In the genomic region with DNA sequence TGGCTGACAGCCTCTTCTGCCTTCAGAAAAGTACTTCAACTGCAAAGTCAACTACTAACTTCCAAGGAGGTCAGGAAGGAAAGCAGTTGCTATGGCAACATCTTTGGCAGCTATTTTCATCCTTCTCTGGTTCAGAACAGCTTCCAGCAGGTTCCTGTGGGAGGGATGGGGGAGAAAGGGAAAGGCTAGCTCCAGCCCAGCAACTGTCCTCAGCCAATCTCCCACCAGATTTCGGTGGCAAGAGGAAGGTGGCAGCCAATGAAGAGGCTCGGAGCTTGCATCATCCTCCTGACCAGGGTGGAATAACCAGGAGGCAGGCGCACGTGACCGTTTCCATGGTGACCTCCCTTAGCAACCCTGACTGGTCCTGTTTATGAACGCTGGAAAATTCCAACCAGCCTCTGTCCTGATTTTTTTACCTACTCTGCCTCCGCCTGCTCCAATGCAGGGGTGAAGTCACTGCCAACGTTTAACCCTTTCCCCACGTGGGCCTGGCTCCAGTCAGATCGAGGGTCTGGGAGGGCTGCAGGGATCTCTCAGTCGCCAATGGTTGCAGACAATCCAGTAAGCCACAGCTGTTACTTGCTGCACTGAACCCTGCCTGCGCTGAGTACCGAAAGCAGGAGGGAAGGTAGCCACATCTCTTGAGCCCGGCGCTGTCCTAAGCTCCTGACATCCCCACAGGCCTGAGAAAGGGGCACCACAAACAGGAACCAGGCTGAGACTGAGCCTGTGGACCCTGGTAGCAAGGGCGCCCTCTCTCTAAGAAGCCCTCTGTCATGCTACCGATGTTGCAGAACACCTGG, we compare ENCODE assay signal across 8 cellular contexts. TPM values are rescaled to one million over a fixed set of nuclear protein-coding genes. Genes with fewer than 3 reads are reported as not detected.
DNase-seq lines count a peak whose midpoint lies in the region; ATAC-seq and TF ChIP-seq lines count a peak whose summit lies in the region.

No MANE protein-coding gene starts in this region.

- no peaks in the 10 kb centered on the region for H3K9me3 Mint-ChIP-seq in endothelial cell (ENCODE audit: unreplicated experiment)

- peak; percentile 99 for DNase-seq in DMS 273 (lab: John Stamatoyannopoulos, UW; ENCODE audit: unreplicated experiment)
- peak; percentile 100 for DNase-seq in H4 (ENCODE audit: low spot score)
- peak; percentile 98 for DNase-seq in NCI-H1694 treated with DMSO at 0.1 percent for 48 hours (lab: John Stamatoyannopoulos, UW)
- peak; percentile 95 to 99 for DNase-seq in SW 1271 (lab: John Stamatoyannopoulos, UW)
- DNase-seq in endothelial cell (ENCODE audit: low spot score) = peak; percentile 94
- DNase-seq in lower lobe of right lung = peak; percentile 98

- TF ChIP-seq CTCF in endothelial cell (IDR thresholded peaks at IDR 0.05; ENCODE audit: unreplicated experiment) (no peak), lower lobe of right lung (IDR thresholded peaks at IDR 0.05) (no peak)

- peak overlapping the region; percentile 86 to 90 for H3K9ac ChIP-seq in stomach smooth muscle (ENCODE audit: low read length in 2 of 2)

- intact Hi-C loops in lower lobe of right lung (cut with DNase I) = no loop called here

- H3K27me3 Mint-ChIP-seq in endothelial cell (ENCODE audit: unreplicated experiment) = peaks cover 21% of the 10 kb centered on the region

- ATAC-seq in lower lobe of right lung = peak; percentile 91 to 94
- ATAC-seq in HG03025 (IDR thresholded peaks at IDR 0.05; ENCODE audit: low FRiP score, unreplicated experiment) = no peak

- H3K4me1 Mint-ChIP-seq in endothelial cell (ENCODE audit: unreplicated experiment) = peaks cover 57% of the 10 kb centered on the region

- H3K4me3 ChIP-seq in lower lobe of right lung = peak overlapping the region; percentile 17
- peak overlapping the region; percentile 67 to 69 for H3K4me3 ChIP-seq in stomach smooth muscle (ENCODE audit: low read length in 2 of 2)

- no peaks in the 10 kb centered on the region for H3K9me3 ChIP-seq in lower lobe of right lung
- H3K9me3 ChIP-seq in stomach smooth muscle (ENCODE audit: control insufficient read depth in 2 of 2, low read length in 2 of 2) = no peaks in the 10 kb centered on the region

- no peaks in the 10 kb centered on the region for H3K36me3 ChIP-seq in lower lobe of right lung
- no peaks in the 10 kb centered on the region for H3K36me3 ChIP-seq in stomach smooth muscle (ENCODE audit: control insufficient read depth in 2 of 2, insufficient read depth in 2 of 2, low read length in 2 of 2)

- peaks cover 74% of the 10 kb centered on the region for H3K4me1 ChIP-seq in lower lobe of right lung
- peaks cover 78% of the 10 kb centered on the region for H3K4me1 ChIP-seq in stomach smooth muscle (ENCODE audit: control insufficient read depth, insufficient read depth, low read length)

- H3K27ac Mint-ChIP-seq in endothelial cell (ENCODE audit: unreplicated experiment) = peak overlapping the region; percentile 96

- H3K27me3 ChIP-seq in lower lobe of right lung (ENCODE audit: low read depth) = no peaks in the 10 kb centered on the region
- H3K27me3 ChIP-seq in stomach smooth muscle (ENCODE audit: control insufficient read depth in 1 of 2, insufficient read depth in 2 of 2, low read length in 2 of 2) = no peaks in the 10 kb centered on the region

- H3K36me3 Mint-ChIP-seq in endothelial cell (ENCODE audit: low read depth, unreplicated experiment) = no peaks in the 10 kb centered on the region

- H3K4me3 Mint-ChIP-seq in endothelial cell (ENCODE audit: unreplicated experiment) = peak overlapping the region; percentile 70

- H3K27ac ChIP-seq in lower lobe of right lung (peak overlapping the region; percentile 99), stomach smooth muscle (ENCODE audit: low read length) (peak overlapping the region; percentile 100)

RNA-seq across cellular contexts. Expression of gene MALAT1, which starts 11.2 kb away (rescaled TPM):
- total RNA-seq in H4 (2014; rRNA removed; shearing (Covaris generic)) = 168 and 177 TPM in 2 replicates
- total RNA-seq in endothelial cell (ENCODE audit: unreplicated experiment) (4,747 TPM), lower lobe of right lung (11,612 TPM)

RNA-seq across cellular contexts. Expression of gene SCYL1, which starts 37.2 kb away (rescaled TPM):
- 34.5 and 38.6 TPM in 2 replicates for total RNA-seq in H4 (2014; rRNA removed; shearing (Covaris generic))
- 99.1 TPM for total RNA-seq in endothelial cell (ENCODE audit: unreplicated experiment)
- total RNA-seq in lower lobe of right lung = 61.2 TPM

Comparison
In these comparisons a context has a peak if more than half of its experiments do, and no peak if none do; other contexts are left out.
1. RNA of gene MALAT1, which starts 11.2 kb away (total RNA-seq): 11,612 TPM in lower lobe of right lung (single experiment) and 4,747 TPM in endothelial cell (single experiment); 168 to 177 TPM in H4; every median in the first group is over 10 times any median in the second.
2. Peak in every context shown above with its lines, with median percentiles within 50 percentile points of each other: DNase-seq.